7 cellular contexts compared by ENCODE assay signal in the genomic region with DNA sequence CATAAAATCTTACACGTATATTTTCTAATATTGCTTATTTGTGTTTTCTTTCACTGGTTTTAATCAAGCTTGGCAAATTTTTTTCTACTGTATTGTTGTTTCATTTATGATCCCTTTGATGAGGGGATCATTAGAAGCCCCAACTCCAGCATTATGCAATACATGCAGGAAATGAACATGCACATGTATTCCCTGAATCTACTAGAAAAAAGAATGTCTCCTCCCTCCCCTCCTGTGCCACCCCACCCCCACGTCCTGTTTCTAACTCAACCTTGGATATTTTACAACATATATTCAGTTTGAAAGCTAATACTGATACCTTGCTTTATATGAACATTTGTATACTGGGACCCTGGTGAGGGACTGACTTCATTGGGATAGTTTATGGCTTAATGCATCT.
"Had no signal": no experiment of that assay in that cellular context is flagged by ENCODE, and none has a peak within 500 bp of the region (broad histone marks: within the 10 kb centered on the region; RNA-seq: fewer than 3 reads in every experiment).

No MANE protein-coding gene starts in this region.

- H3K4me3 ChIP-seq: GM23338, K562 had no signal

- H3K9ac ChIP-seq: KMS-11 had no signal

- ATAC-seq: GM23338, K562 had no signal

- DNase-seq: H9, HCEC 1CT, IMR-90 had no signal

- H2AFZ ChIP-seq: GM23338 had no signal

- H3K4me2 ChIP-seq: GM23338, KMS-11 had no signal

- H3K27ac ChIP-seq: HL-60, KMS-11 had no signal
